ENCODE assay signal across 25 cellular contexts in genomic region chr3:42753757-42754156, GRCh38. TPM values are rescaled to one million over a fixed set of nuclear protein-coding genes. Genes with fewer than 3 reads are reported as not detected.
DNase-seq lines count a peak whose midpoint lies in the region; ATAC-seq, FAIRE-seq and TF ChIP-seq lines count a peak whose summit lies in the region.
"Had no signal": no experiment of that assay in that cellular context is flagged by ENCODE, and none has a peak within 500 bp of the region (broad histone marks: within the 10 kb centered on the region; RNA-seq: fewer than 3 reads in every experiment).

No MANE protein-coding gene starts in this region.

- 91 to 97% (median 93%) methylated on average over 3 of the region's 3 CpGs for WGBS in stomach, 5 donors
- 82 to 93% (median 87%) methylated on average over 3 of the region's 3 CpGs for WGBS in adrenal gland, 4 donors

- TF ChIP-seq POLR2A in stomach (IDR thresholded peaks at IDR 0.05) (no peak), adrenal gland (IDR thresholded peaks at IDR 0.05) (no peak)

- peaks cover 6% of the 10 kb centered on the region for H3K27me3 Mint-ChIP-seq in activated T-cell treated with anti-CD3 and anti-CD28 coated beads, Interleukin-2, amount 50 U/mL, for 24 hours
- H3K27me3 Mint-ChIP-seq in activated T-cell treated with anti-CD3 and anti-CD28 coated beads, Interleukin-2, amount 50 U/mL, for 4 hours (ENCODE audit: low read depth): no peaks in the 10 kb centered on the region
- H3K27me3 Mint-ChIP-seq in astrocyte (ENCODE audit: low read depth, unreplicated experiment): peaks cover 16% of the 10 kb centered on the region

- H3K4me3 Mint-ChIP-seq in activated T-cell treated with anti-CD3 and anti-CD28 coated beads, Interleukin-2, amount 50 U/mL, for 24 hours: no peak overlapping the region
- no peak overlapping the region for H3K4me3 Mint-ChIP-seq in activated T-cell treated with anti-CD3 and anti-CD28 coated beads, Interleukin-2, amount 50 U/mL, for 4 hours
- peak overlapping the region; percentile 58 for H3K4me3 Mint-ChIP-seq in astrocyte (ENCODE audit: unreplicated experiment)
- H3K4me3 Mint-ChIP-seq: CD4-positive, CD25-positive, alpha-beta regulatory T cell had no signal

- no peak for FAIRE-seq in astrocyte (lab: Jason Lieb, UNC)
- FAIRE-seq: A204.1, D721Med, H54 had no signal

- H3K9ac ChIP-seq in astrocyte (ENCODE audit: low read length): no peak overlapping the region
- H3K9ac ChIP-seq: BLaER1 had no signal

- H2AFZ ChIP-seq in astrocyte (ENCODE audit: low read depth, low read length): no peak overlapping the region

- H3K27me3 ChIP-seq in astrocyte (ENCODE audit: insufficient read depth, low read length): peaks cover 8% of the 10 kb centered on the region
- H3K27me3 ChIP-seq in foreskin keratinocyte: peaks cover 10% of the 10 kb centered on the region
- H3K27me3 ChIP-seq in stomach: no peaks in the 10 kb centered on the region
- H3K27me3 ChIP-seq in adrenal gland: no peaks in the 10 kb centered on the region
- H3K27me3 ChIP-seq: BLaER1 had no signal

- no peaks in the 10 kb centered on the region for H3K79me2 ChIP-seq in astrocyte (ENCODE audit: insufficient read depth, low read length)

- intact Hi-C loops in stomach (cut with DNase I; ENCODE audit: low total_unique reads) (no loop called here), adrenal gland (cut with DNase I) (no loop called here)

- no peaks in the 10 kb centered on the region for H3K36me3 Mint-ChIP-seq in activated T-cell treated with anti-CD3 and anti-CD28 coated beads, Interleukin-2, amount 50 U/mL, for 24 hours (ENCODE audit: low read depth)
- H3K36me3 Mint-ChIP-seq in activated T-cell treated with anti-CD3 and anti-CD28 coated beads, Interleukin-2, amount 50 U/mL, for 4 hours (ENCODE audit: insufficient read depth): no peaks in the 10 kb centered on the region
- no peaks in the 10 kb centered on the region for H3K36me3 Mint-ChIP-seq in astrocyte (ENCODE audit: low read depth, unreplicated experiment)
- H3K36me3 Mint-ChIP-seq: CD4-positive, CD25-positive, alpha-beta regulatory T cell had no signal

- H3K36me3 ChIP-seq in astrocyte (ENCODE audit: insufficient read depth, low read length) (no peaks in the 10 kb centered on the region), stomach (no peaks in the 10 kb centered on the region), adrenal gland (replicated peaks in 1 of 2) (no peaks in the 10 kb centered on the region)
- H3K36me3 ChIP-seq: BLaER1 had no signal

- H3K4me3 ChIP-seq in astrocyte (ENCODE audit: insufficient read depth, low read depth, low read length) (no peak overlapping the region), stomach (no peak overlapping the region), adrenal gland (no peak overlapping the region)
- H3K4me3 ChIP-seq: BLaER1 had no signal

- no peak overlapping the region for H3K4me2 ChIP-seq in astrocyte (ENCODE audit: low read length)
- H3K4me2 ChIP-seq: BLaER1 had no signal

- no peak for TF ChIP-seq CTCF in astrocyte (IDR thresholded peaks at IDR 0.05; ENCODE audit: insufficient read depth, low read depth, low read length)
- no peak for TF ChIP-seq CTCF in foreskin keratinocyte (conservative IDR thresholded peaks at IDR 0.05)
- no peak for TF ChIP-seq CTCF in stomach (IDR thresholded peaks at IDR 0.05)
- TF ChIP-seq CTCF in adrenal gland (IDR thresholded peaks at IDR 0.05): no peak

- no peak overlapping the region for H3K27ac Mint-ChIP-seq in activated T-cell treated with anti-CD3 and anti-CD28 coated beads, Interleukin-2, amount 50 U/mL, for 24 hours
- no peak overlapping the region for H3K27ac Mint-ChIP-seq in astrocyte (ENCODE audit: unreplicated experiment)

- no peaks in the 10 kb centered on the region for H3K9me3 Mint-ChIP-seq in activated T-cell treated with anti-CD3 and anti-CD28 coated beads, Interleukin-2, amount 50 U/mL, for 24 hours
- H3K9me3 Mint-ChIP-seq in activated T-cell treated with anti-CD3 and anti-CD28 coated beads, Interleukin-2, amount 50 U/mL, for 4 hours: no peaks in the 10 kb centered on the region
- H3K9me3 Mint-ChIP-seq in astrocyte (ENCODE audit: unreplicated experiment): no peaks in the 10 kb centered on the region
- H3K9me3 Mint-ChIP-seq: CD4-positive, CD25-positive, alpha-beta regulatory T cell had no signal

- TF ChIP-seq EP300 in stomach (IDR thresholded peaks at IDR 0.05): no peak

- peaks cover 6% of the 10 kb centered on the region for H3K4me1 Mint-ChIP-seq in activated T-cell treated with anti-CD3 and anti-CD28 coated beads, Interleukin-2, amount 50 U/mL, for 24 hours (ENCODE audit: low read depth)
- H3K4me1 Mint-ChIP-seq in activated T-cell treated with anti-CD3 and anti-CD28 coated beads, Interleukin-2, amount 50 U/mL, for 4 hours (ENCODE audit: low read depth): peaks cover 9% of the 10 kb centered on the region
- peaks cover 2% of the 10 kb centered on the region for H3K4me1 Mint-ChIP-seq in astrocyte (ENCODE audit: low read depth, unreplicated experiment)

- H3K4me1 ChIP-seq in astrocyte (ENCODE audit: insufficient read depth, low read length) (no peaks in the 10 kb centered on the region), foreskin keratinocyte (no peaks in the 10 kb centered on the region), stomach (peaks cover 0 to 28% (median 17%) of the 10 kb centered on the region in 4 donors), adrenal gland (replicated peaks in 1 of 2) (no peaks in the 10 kb centered on the region)
- H3K4me1 ChIP-seq: BLaER1 had no signal

- no peaks in the 10 kb centered on the region for H4K20me1 ChIP-seq in astrocyte (ENCODE audit: insufficient read depth, low read length)
- H4K20me1 ChIP-seq: BLaER1 had no signal

- ATAC-seq in activated T-cell treated with anti-CD3 and anti-CD28 coated beads, Interleukin-2, amount 50 U/mL, for 4 hours: no peak
- ATAC-seq in left lobe of liver (no peak), foreskin keratinocyte (no peak)
- ATAC-seq: Panc1 had no signal

- H3K27ac ChIP-seq in astrocyte (ENCODE audit: low read depth, low read length) (no peak overlapping the region), foreskin keratinocyte (no peak overlapping the region), stomach (no peak overlapping the region), adrenal gland (no peak overlapping the region)
- H3K27ac ChIP-seq: BLaER1, RWPE1 had no signal

- H3K9me3 ChIP-seq in astrocyte (ENCODE audit: insufficient read depth, low read depth, low read length): no peaks in the 10 kb centered on the region
- no peaks in the 10 kb centered on the region for H3K9me3 ChIP-seq in stomach
- H3K9me3 ChIP-seq in adrenal gland (replicated peaks in 1 of 3): no peaks in the 10 kb centered on the region
- H3K9me3 ChIP-seq: BLaER1 had no signal

- peak; percentile 16 for DNase-seq in activated T-cell treated with anti-CD3 and anti-CD28 coated beads, Interleukin-2, amount 50 U/mL, for 24 hours
- DNase-seq in activated T-cell treated with anti-CD3 and anti-CD28 coated beads, Interleukin-2, amount 50 U/mL, for 4 hours: no peak
- no peak for DNase-seq in astrocyte (ENCODE audit: low read depth)
- peak; percentile 37 for DNase-seq in left lobe of liver (ENCODE audit: low spot score)
- DNase-seq in foreskin keratinocyte: no peak
- no peak for DNase-seq in stomach
- DNase-seq in adrenal gland: no peak
- DNase-seq: CD4-positive, CD25-positive, alpha-beta regulatory T cell; NCI-H1048; NCI-H1417; NCI-H1694; NCI-H2029 treated with DMSO at 0.1 percent for 48 hours; NCI-H2227 treated with DMSO at 0.1 percent for 48 hours; NCI-H69; SHP77 treated with DMSO at 0.1 percent for 48 hours had no signal

RNA-seq across cellular contexts. Expression of gene CCDC13, which starts 19.3 kb away (rescaled TPM):
- under 1 TPM; 0.29 to 0.73 (median 0.35) TPM for total RNA-seq in activated T-cell treated with anti-CD3 and anti-CD28 coated beads, Interleukin-2, amount 50 U/mL, for 4 hours
- total RNA-seq in astrocyte (0.84 and 1.3 TPM in 2 replicates), left lobe of liver (1.6 TPM), foreskin keratinocyte (0.32 TPM in 1 of 2 replicates, not detected in the other), stomach (10 to 100 TPM in 2 of 5 donors, 1 to 10 TPM in 1, under 1 TPM in 1, not detected in 1; 0.58 to 31.7 (median 10.0) TPM), adrenal gland (1 to 10 TPM in 2 of 8 donors, under 1 TPM in 4, not detected in 2; 0.35 to 1.3 (median 0.68) TPM)
- polyA plus RNA-seq in foreskin keratinocyte (0.18 and 0.25 TPM in 2 replicates), stomach (1 to 10 TPM in 1 of 3 donors, under 1 TPM in 2; 0.44 to 2.9 (median 0.53) TPM), adrenal gland (1 to 10 TPM in 2 of 3 donors, under 1 TPM in 1; 0.88 to 2.1 (median 1.5) TPM)
- total RNA-seq: HT-29 had no signal

RNA-seq across cellular contexts. Expression of gene HIGD1A, which starts 50.5 kb away (rescaled TPM):
- total RNA-seq in activated T-cell treated with anti-CD3 and anti-CD28 coated beads, Interleukin-2, amount 50 U/mL, for 4 hours: 10 to 100 TPM; 75.5 to 88.7 (median 83.0) TPM
- 125 and 150 TPM in 2 replicates for total RNA-seq in astrocyte
- 112 TPM for total RNA-seq in left lobe of liver
- 236 and 243 TPM in 2 replicates for total RNA-seq in foreskin keratinocyte
- 183 and 201 TPM in 2 replicates for polyA plus RNA-seq in foreskin keratinocyte
- total RNA-seq in stomach: 100 to 1,000 TPM in 2 of 5 donors, 10 to 100 TPM in 3; 62.0 to 313 (median 98.8) TPM
- polyA plus RNA-seq in stomach: 100 to 1,000 TPM; 202 to 413 (median 311) TPM
- 100 to 1,000 TPM in 6 of 8 donors, 10 to 100 TPM in 2; 62.4 to 238 (median 116) TPM for total RNA-seq in adrenal gland
- 100 to 1,000 TPM in 2 of 3 donors, 10 to 100 TPM in 1; 71.7 to 324 (median 121) TPM for polyA plus RNA-seq in adrenal gland

RNA-seq across cellular contexts. Expression of gene HHATL, which starts 51.2 kb away (rescaled TPM):
- total RNA-seq in activated T-cell treated with anti-CD3 and anti-CD28 coated beads, Interleukin-2, amount 50 U/mL, for 4 hours: not detected
- total RNA-seq in astrocyte (not detected in 2 replicates), left lobe of liver (0.40 TPM), foreskin keratinocyte (not detected in 2 replicates), stomach (not detected), adrenal gland (1 to 10 TPM in 2 of 8 donors, under 1 TPM in 5, not detected in 1; 0.18 to 4.5 (median 0.71) TPM)
- polyA plus RNA-seq in foreskin keratinocyte (not detected in 2 replicates), stomach (1 to 10 TPM in 1 of 3 donors, under 1 TPM in 2; 0.81 to 6.9 (median 0.90) TPM), adrenal gland (1 to 10 TPM in 1 of 3 donors, under 1 TPM in 1, not detected in 1; 0.94 to 3.0 TPM)
- total RNA-seq: CD4-positive, CD25-positive, alpha-beta regulatory T cell; HT-29; NCI-H460; OCI-LY7 had no signal
- polyA plus RNA-seq: AG04450; CD4-positive, CD25-positive, alpha-beta regulatory T cell had no signal

RNA-seq across cellular contexts. Expression of gene ACKR2, which starts 55.5 kb away (rescaled TPM):
- under 1 TPM; 0.13 to 0.56 (median 0.14) TPM for total RNA-seq in activated T-cell treated with anti-CD3 and anti-CD28 coated beads, Interleukin-2, amount 50 U/mL, for 4 hours
- total RNA-seq in astrocyte (1.7 and 2.1 TPM in 2 replicates), left lobe of liver (17.6 TPM), foreskin keratinocyte (0.20 and 0.21 TPM in 2 replicates), stomach (1 to 10 TPM in 1 of 5 donors, under 1 TPM in 1, not detected in 3; 0.72 to 2.4 TPM), adrenal gland (10 to 100 TPM in 1 of 8 donors, 1 to 10 TPM in 7; 2.6 to 19.9 (median 4.4) TPM)
- polyA plus RNA-seq in foreskin keratinocyte (0.04 and 0.11 TPM in 2 replicates), stomach (under 1 TPM; 0.15 to 0.50 (median 0.30) TPM), adrenal gland (1 to 10 TPM; 1.1 to 2.0 (median 1.7) TPM)
- total RNA-seq: CD4-positive, CD25-positive, alpha-beta regulatory T cell; HT-29; NCI-H460 had no signal

Comparison
In these comparisons a context has a peak if more than half of its experiments do, and no peak if none do; other contexts are left out.
1. DNase-seq: peak in activated T-cell treated with anti-CD3 and anti-CD28 coated beads, Interleukin-2, amount 50 U/mL, for 24 hours (single experiment) and left lobe of liver (single experiment); none in activated T-cell treated with anti-CD3 and anti-CD28 coated beads, Interleukin-2, amount 50 U/mL, for 4 hours (single experiment), astrocyte (single experiment), foreskin keratinocyte (0 of 2), stomach (single experiment) and adrenal gland (0 of 7).